Comparison of ENCODE assay signal across 14 cellular contexts in genomic region chr3:122414391-122414790, GRCh38. TPM values are rescaled to one million over a fixed set of nuclear protein-coding genes. Genes with fewer than 3 reads are reported as not detected.
DNase-seq lines count a peak whose midpoint lies in the region; ATAC-seq and TF ChIP-seq lines count a peak whose summit lies in the region.
"Had no signal": no experiment of that assay in that cellular context is flagged by ENCODE, and none has a peak within 500 bp of the region (broad histone marks: within the 10 kb centered on the region; RNA-seq: fewer than 3 reads in every experiment).

No MANE protein-coding gene starts in this region.

- no peaks in the 10 kb centered on the region for H3K27me3 ChIP-seq in body of pancreas

- no peaks in the 10 kb centered on the region for H3K9me3 Mint-ChIP-seq in T-helper 1 cell treated with Interleukin-12 subunit alpha and Interleukin-12 subunit beta and Interleukin-4 antibody, amounts not matched to agents 30 μg/mL and 1 μg/mL, for 36 hours
- no peaks in the 10 kb centered on the region for H3K9me3 Mint-ChIP-seq in nephron progenitor cell

- H3K4me3 Mint-ChIP-seq in T-helper 1 cell treated with Interleukin-12 subunit alpha and Interleukin-12 subunit beta and Interleukin-4 antibody, amounts not matched to agents 30 μg/mL and 1 μg/mL, for 36 hours: peak overlapping the region; percentile 98
- H3K4me3 Mint-ChIP-seq in nephron progenitor cell: peak overlapping the region; percentile 98

- TF ChIP-seq CTCF in NB4 (IDR thresholded peaks at IDR 0.05; ENCODE audit: low read depth, low read length) (no peak), body of pancreas (IDR thresholded peaks at IDR 0.05) (no peak), nephron progenitor cell (IDR thresholded peaks at IDR 0.05) (no peak)

- DNase-seq in T-helper 1 cell (no peak), NB4 (ENCODE audit: low read depth) (no peak), body of pancreas (no peak), nephron progenitor cell (no peak), NCI-H187 (lab: John Stamatoyannopoulos, UW) (no peak)
- DNase-seq: central memory CD4-positive, alpha-beta T cell; NCI-H1436; NCI-H82; stimulated activated CD4-positive, alpha-beta T cell treated with anti-CD3 and anti-CD28 coated beads, Interleukin-2, amount 100 ng/mL, for 48 hours; SW 1271 had no signal

- H3K4me1 Mint-ChIP-seq in T-helper 1 cell treated with Interleukin-12 subunit alpha and Interleukin-12 subunit beta and Interleukin-4 antibody, amounts not matched to agents 30 μg/mL and 1 μg/mL, for 36 hours (ENCODE audit: low read depth): peaks cover 34% of the 10 kb centered on the region
- H3K4me1 Mint-ChIP-seq in nephron progenitor cell: peaks cover 43% of the 10 kb centered on the region

- no peaks in the 10 kb centered on the region for H3K36me3 ChIP-seq in body of pancreas (replicated peaks in 1 of 2; ENCODE audit: insufficient read depth in 1 of 2, low read depth in 2 of 2)

- WGBS in body of pancreas, 2 donors: 49 to 61% methylated on average over 3 of the region's 3 CpGs

- TF ChIP-seq POLR2A in NB4 (IDR thresholded peaks at IDR 0.05; ENCODE audit: extremely low read depth, insufficient read length) (no peak), body of pancreas (IDR thresholded peaks at IDR 0.05) (no peak)

- peaks cover 55% of the 10 kb centered on the region for H3K4me1 ChIP-seq in body of pancreas

- H3K4me3 ChIP-seq in NB4 (ENCODE audit: low read depth, low read length): peak overlapping the region; percentile 95
- no peak overlapping the region for H3K4me3 ChIP-seq in body of pancreas

- peak overlapping the region in 3 of 4 donors; percentile 82 to 91 (median 91) for H3K27ac ChIP-seq in body of pancreas

- H3K9me3 ChIP-seq in body of pancreas: no peaks in the 10 kb centered on the region

- no peaks in the 10 kb centered on the region for H3K27me3 Mint-ChIP-seq in T-helper 1 cell treated with Interleukin-12 subunit alpha and Interleukin-12 subunit beta and Interleukin-4 antibody, amounts not matched to agents 30 μg/mL and 1 μg/mL, for 36 hours (ENCODE audit: low read depth)
- no peaks in the 10 kb centered on the region for H3K27me3 Mint-ChIP-seq in nephron progenitor cell (ENCODE audit: low read depth, poor library complexity)

- intact Hi-C loops in body of pancreas (cut with DNase I): no loop called here

- H3K36me3 Mint-ChIP-seq in T-helper 1 cell treated with Interleukin-12 subunit alpha and Interleukin-12 subunit beta and Interleukin-4 antibody, amounts not matched to agents 30 μg/mL and 1 μg/mL, for 36 hours (ENCODE audit: low read depth): peaks cover 28% of the 10 kb centered on the region
- H3K36me3 Mint-ChIP-seq in nephron progenitor cell (ENCODE audit: low read depth): peaks cover 10% of the 10 kb centered on the region

- ATAC-seq in body of pancreas (no peak), HG02884 (IDR thresholded peaks at IDR 0.05; ENCODE audit: unreplicated experiment) (no peak), GM19452 (IDR thresholded peaks at IDR 0.05; ENCODE audit: unreplicated experiment) (no peak)
- ATAC-seq: left lobe of liver had no signal

- peak overlapping the region; percentile 100 for H3K27ac Mint-ChIP-seq in T-helper 1 cell treated with Interleukin-12 subunit alpha and Interleukin-12 subunit beta and Interleukin-4 antibody, amounts not matched to agents 30 μg/mL and 1 μg/mL, for 36 hours
- H3K27ac Mint-ChIP-seq in nephron progenitor cell: no peak overlapping the region

RNA-seq across cellular contexts. Expression of gene WDR5B, which starts 1.5 kb away (rescaled TPM):
- total RNA-seq in body of pancreas: 1 to 10 TPM; 5.6 to 6.2 TPM

RNA-seq across cellular contexts. Expression of gene FAM162A, which starts 30.4 kb away (rescaled TPM):
- 10 to 100 TPM in 1 of 2 donors, 1 to 10 TPM in 1; 8.6 to 24.1 TPM for total RNA-seq in body of pancreas

RNA-seq across cellular contexts. Expression of gene MIX23, which starts 31.4 kb away (rescaled TPM):
- total RNA-seq in body of pancreas: 10 to 100 TPM; 17.6 to 36.6 TPM
